In the genomic region with DNA sequence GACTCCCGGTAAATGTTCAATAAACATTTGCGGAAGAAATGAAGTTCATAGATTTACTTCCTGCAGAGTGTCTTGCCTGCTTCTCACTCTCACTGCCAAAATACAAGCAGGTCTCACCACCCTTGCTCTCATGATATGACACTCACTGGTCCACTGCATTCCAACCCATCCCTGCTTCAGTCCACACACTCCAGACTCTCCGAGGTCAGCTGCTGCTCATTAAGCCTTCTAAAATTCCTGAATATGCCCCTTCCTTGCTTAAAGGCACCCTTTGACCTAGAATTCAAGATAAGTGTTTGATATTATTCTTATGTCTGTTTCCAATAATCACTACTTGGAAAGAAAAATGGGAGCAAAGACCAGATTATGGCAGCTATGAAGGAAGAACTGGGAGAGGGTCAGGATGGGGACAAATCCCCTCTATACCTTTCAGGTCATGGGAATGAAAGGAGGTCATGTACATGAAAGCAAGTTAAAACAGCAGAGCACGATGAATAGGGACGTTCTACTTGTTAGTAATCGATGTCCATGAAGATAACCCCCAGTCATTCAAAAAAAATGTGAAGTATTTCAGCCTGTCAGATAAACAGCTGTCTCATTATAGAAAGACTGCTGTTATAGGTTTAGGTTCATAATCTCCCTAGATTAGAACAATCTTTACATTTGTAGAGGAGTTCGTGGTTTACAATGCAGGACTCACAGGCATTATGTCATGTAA, we compare ENCODE assay signal across 22 cellular contexts. TPM values are rescaled to one million over a fixed set of nuclear protein-coding genes. Genes with fewer than 3 reads are reported as not detected.
DNase-seq lines count a peak whose midpoint lies in the region; ATAC-seq and TF ChIP-seq lines count a peak whose summit lies in the region.
"Had no signal": no experiment of that assay in that cellular context is flagged by ENCODE, and none has a peak within 500 bp of the region (broad histone marks: within the 10 kb centered on the region; RNA-seq: fewer than 3 reads in every experiment).

No MANE protein-coding gene starts in this region.

- H3K36me3 ChIP-seq in ACC112 (ENCODE audit: insufficient read depth, low read length) (no peaks in the 10 kb centered on the region), IMR-90 (ENCODE audit: control insufficient read depth, insufficient read depth, low read length) (no peaks in the 10 kb centered on the region), brain microvascular endothelial cell (replicated peaks) (no peaks in the 10 kb centered on the region), liver (ENCODE audit: control insufficient read depth in 4 of 4, insufficient read depth in 3 of 4, low read depth in 1 of 4, low read length in 3 of 4) (no peaks in the 10 kb centered on the region), stomach (no peaks in the 10 kb centered on the region)
- H3K36me3 ChIP-seq: HAP-1, lower lobe of right lung, neural progenitor cell, sigmoid colon, vagina had no signal

- peak overlapping the region; percentile 99 for H3K4ac ChIP-seq in IMR-90 (ENCODE audit: low read depth, low read length)

- H3K14ac ChIP-seq in IMR-90 (replicated peaks; ENCODE audit: low read depth, low read length): peak overlapping the region; percentile 98

- peak overlapping the region; percentile 97 for H2BK20ac ChIP-seq in IMR-90 (ENCODE audit: low read depth, low read length)

- peak overlapping the region; percentile 85 for H3K56ac ChIP-seq in IMR-90 (ENCODE audit: extremely low read depth, insufficient read depth, low read length)

- H3K27ac ChIP-seq in ACC112 (ENCODE audit: low read depth, low read length) (peak overlapping the region; percentile 99), IMR-90 (ENCODE audit: insufficient read depth, low read length) (peak overlapping the region; percentile 98), brain microvascular endothelial cell (peak overlapping the region; percentile 97), liver (ENCODE audit: low read depth in 1 of 2, low read length in 2 of 2) (no peak overlapping the region), stomach (no peak overlapping the region)
- H3K27ac ChIP-seq: lower lobe of right lung, neural progenitor cell, sigmoid colon, vagina had no signal

- H3K9ac ChIP-seq in IMR-90 (ENCODE audit: low read depth, low read length) (peak overlapping the region; percentile 63), liver (ENCODE audit: low read depth in 1 of 2, low read length in 2 of 2) (no peak overlapping the region)
- H3K9ac ChIP-seq: neural progenitor cell had no signal

- in situ Hi-C loops in IMR-90 (cut with MboI; ENCODE audit: low sequenced_read_pairs): no loop called here
- in situ Hi-C loops in brain microvascular endothelial cell (cut with HindIII; ENCODE audit: low pct_ligation_motif_present, low sequenced_read_pairs): no loop called here

- POLR2A ChIA-PET in IMR-90 (lab: Charles Lee; ENCODE audit: unreplicated experiment): interaction anchor here (2.7 kb wide), 1 partner anchor 10 kb away, joined by 14 read pairs; a partner anchor contains a TSS

- dilution Hi-C loops in IMR-90 (cut with HindIII; ENCODE audit: low sequenced_read_pairs, unreplicated experiment): no loop called here

- H3K36me3 Mint-ChIP-seq in activated T-helper 17 cell treated with anti-CD3 and anti-CD28 coated beads, Interleukin-2, amount 50 U/mL, for 72 hours (ENCODE audit: low read depth): no peaks in the 10 kb centered on the region
- H3K36me3 Mint-ChIP-seq: neural progenitor cell had no signal

- peaks cover 24% of the 10 kb centered on the region for H3K9me1 ChIP-seq in IMR-90 (ENCODE audit: insufficient read depth, low read length)

- peak overlapping the region; percentile 97 for H3K18ac ChIP-seq in IMR-90 (ENCODE audit: low read depth, low read length)

- peak overlapping the region; percentile 95 for H2BK15ac ChIP-seq in IMR-90 (ENCODE audit: low read depth, low read length)

- no peaks in the 10 kb centered on the region for H3K79me2 ChIP-seq in ACC112 (ENCODE audit: control insufficient read depth, insufficient read depth, low read length, unreplicated experiment)

- WGBS in IMR-90 (ENCODE audit: extremely low coverage in 2 of 2, insufficient read length in 1 of 2), 2 experiments: no CpG with 5 or more reads among the region's 7 CpGs
- 62% methylated on average over 7 of the region's 7 CpGs for WGBS in liver
- WGBS in stomach, 5 donors: 51 to 61% (median 59%) methylated on average over 7 of the region's 7 CpGs

- intact Hi-C loops in IMR-90 (cut with micrococcal nuclease): no loop called here
- intact Hi-C loops in stomach (cut with DNase I; ENCODE audit: low total_unique reads): no loop called here

- H2AFZ ChIP-seq in ACC112 (ENCODE audit: low read length, unreplicated experiment): peak overlapping the region; percentile 42
- H2AFZ ChIP-seq in IMR-90 (replicated peaks; ENCODE audit: low read length, poor library complexity): no peak overlapping the region
- H2AFZ ChIP-seq: neural progenitor cell had no signal

- peak overlapping the region; percentile 70 for H2AK9ac ChIP-seq in IMR-90 (replicated peaks; ENCODE audit: low read depth, low read length, poor library complexity)

- H3K23ac ChIP-seq in IMR-90 (ENCODE audit: low read depth, low read length): peak overlapping the region; percentile 97

- CTCF ChIA-PET in IMR-90 (lab: Yijun Ruan, JAX): interaction anchor here (2.8 kb wide), 1 partner anchor 8 kb away, joined by 19 read pairs; no protein-coding TSS in a partner anchor

- peak overlapping the region; percentile 99 for H2AK5ac ChIP-seq in IMR-90 (ENCODE audit: low read depth, low read length)

- DNase-seq in IMR-90 (peak; percentile 71), brain microvascular endothelial cell (peak; percentile 61), T1000 (lab: John Stamatoyannopoulos, UW) (no peak), stomach (no peak)
- DNase-seq: activated CD4-positive, alpha-beta T cell treated with anti-CD3 and anti-CD28 coated beads for 48 hours; activated T-cell treated with anti-CD3 and anti-CD28 coated beads, Interleukin-2, amount 50 U/mL, for 1 hour; cerebellar nuclear complex; Karpas-422; lower lobe of right lung; NCI-H1694; NCI-H526 treated with DMSO at 0.1 percent for 48 hours; sigmoid colon; stimulated activated naive CD4-positive, alpha-beta T cell treated with Interleukin-2 at 50 U/mL for 16 hours; T-helper 17 cell had no signal

- H3K4me1 ChIP-seq in ACC112 (ENCODE audit: control insufficient read depth, insufficient read depth, low read length, unreplicated experiment) (peaks cover 69% of the 10 kb centered on the region), IMR-90 (ENCODE audit: control insufficient read depth, insufficient read depth, low read length) (peaks cover 32% of the 10 kb centered on the region), liver (ENCODE audit: control insufficient read depth in 4 of 4, insufficient read depth in 4 of 4, low read length in 3 of 4) (no peaks in the 10 kb centered on the region), stomach (peaks cover 0 to 8% (median 3%) of the 10 kb centered on the region in 4 donors)
- H3K4me1 ChIP-seq: HAP-1, lower lobe of right lung, vagina had no signal

- TF ChIP-seq POLR2A in IMR-90 (IDR thresholded peaks at IDR 0.05; ENCODE audit: low read depth, low read length) (no peak), stomach (IDR thresholded peaks at IDR 0.05) (no peak)

- BruUV-seq in IMR-90 (replicated peaks; lab: Mats Ljungman, UMichigan): no TSS peak

- H3K79me1 ChIP-seq in IMR-90 (ENCODE audit: low read depth in 1 of 2, low read length in 2 of 2): peaks cover 0 to 25% of the 10 kb centered on the region in 2 experiments; a peak in 3 of 4 replicates

- peak overlapping the region; percentile 93 for H4K91ac ChIP-seq in IMR-90 (ENCODE audit: insufficient read depth, low read depth, low read length)

- peak overlapping the region; percentile 82 to 93 for H4K8ac ChIP-seq in IMR-90 (ENCODE audit: low read depth in 2 of 2, low read length in 2 of 2)

- no peaks in the 10 kb centered on the region for H3K4me1 Mint-ChIP-seq in activated T-helper 17 cell treated with anti-CD3 and anti-CD28 coated beads, Interleukin-2, amount 50 U/mL, for 72 hours
- H3K4me1 Mint-ChIP-seq: T-helper 17 cell had no signal

- peaks cover under 1% of the 10 kb centered on the region for H3K9me3 Mint-ChIP-seq in activated T-helper 17 cell treated with anti-CD3 and anti-CD28 coated beads, Interleukin-2, amount 50 U/mL, for 72 hours

- no peak for ATAC-seq in IMR-90 (ENCODE audit: low read depth)
- no peak for ATAC-seq in activated T-helper 17 cell treated with anti-CD3 and anti-CD28 coated beads, Interleukin-2, amount 50 U/mL, for 72 hours (replicated peaks)
- ATAC-seq in GM21528 (IDR thresholded peaks at IDR 0.05; ENCODE audit: low FRiP score, unreplicated experiment): no peak
- ATAC-seq: lower lobe of right lung, T-helper 17 cell had no signal

- TF ChIP-seq CTCF in IMR-90 (conservative IDR thresholded peaks at IDR 0.05; ENCODE audit: low read depth, low read length) (no peak), brain microvascular endothelial cell (IDR thresholded peaks at IDR 0.05; ENCODE audit: low read depth, low read length, missing control alignments) (no peak), liver (IDR thresholded peaks at IDR 0.05; ENCODE audit: low read depth, low read length, missing input control) (no peak), stomach (IDR thresholded peaks at IDR 0.05) (no peak)

- H3K4me3 ChIP-seq in ACC112 (ENCODE audit: low read depth, low read length): peak overlapping the region; percentile 49; the same call in 1 of the 2 replicates
- H3K4me3 ChIP-seq in IMR-90 (ENCODE audit: insufficient read depth, low read depth, low read length): no peak overlapping the region
- no peak overlapping the region for H3K4me3 ChIP-seq in brain microvascular endothelial cell (ENCODE audit: low read depth, low read length)
- no peak overlapping the region for H3K4me3 ChIP-seq in liver (ENCODE audit: low read depth in 1 of 3, low read length in 3 of 3)
- no peak overlapping the region for H3K4me3 ChIP-seq in stomach
- H3K4me3 ChIP-seq: HAP-1, lower lobe of right lung, neural progenitor cell, sigmoid colon, vagina had no signal

- peak overlapping the region; percentile 99 for H2BK120ac ChIP-seq in IMR-90 (ENCODE audit: low read depth, low read length)

- peak overlapping the region; percentile 96 for H4K5ac ChIP-seq in IMR-90 (ENCODE audit: low read depth, low read length)

- no peak for TF ChIP-seq RAD21 in IMR-90 (IDR thresholded peaks at IDR 0.05; ENCODE audit: low read length)
- TF ChIP-seq RAD21 in liver (IDR thresholded peaks at IDR 0.05): no peak

- no peak for TF ChIP-seq EP300 in stomach (IDR thresholded peaks at IDR 0.05)

- H3K27me3 Mint-ChIP-seq in activated T-helper 17 cell treated with anti-CD3 and anti-CD28 coated beads, Interleukin-2, amount 50 U/mL, for 72 hours: peaks cover 14% of the 10 kb centered on the region

- H4K20me1 ChIP-seq in IMR-90 (ENCODE audit: insufficient read depth, low read length): no peaks in the 10 kb centered on the region

- H3K9me3 ChIP-seq in IMR-90 (ENCODE audit: control insufficient read depth, insufficient read depth, low read length) (peaks cover 1% of the 10 kb centered on the region; the same call in 1 of the 2 replicates), liver (ENCODE audit: control insufficient read depth in 4 of 4, low read length in 3 of 4) (peaks cover 0 to 5% (median 0%) of the 10 kb centered on the region in 4 donors), stomach (peaks cover 0 to 4% (median under 1%) of the 10 kb centered on the region in 4 donors)
- H3K9me3 ChIP-seq: HAP-1, lower lobe of right lung, vagina had no signal

- no peak overlapping the region for H3K27ac Mint-ChIP-seq in activated T-helper 17 cell treated with anti-CD3 and anti-CD28 coated beads, Interleukin-2, amount 50 U/mL, for 72 hours
- H3K27ac Mint-ChIP-seq: activated naive CD8-positive, alpha-beta T cell; neural progenitor cell; T-helper 17 cell had no signal

- no peak overlapping the region for H3K4me3 Mint-ChIP-seq in activated T-helper 17 cell treated with anti-CD3 and anti-CD28 coated beads, Interleukin-2, amount 50 U/mL, for 72 hours
- H3K4me3 Mint-ChIP-seq: activated naive CD8-positive, alpha-beta T cell; neural progenitor cell; T-helper 17 cell had no signal

- peak overlapping the region; percentile 98 for H2BK5ac ChIP-seq in IMR-90 (ENCODE audit: low read depth, low read length, poor library complexity, severe bottlenecking)

- H3K27me3 ChIP-seq in ACC112 (ENCODE audit: insufficient read depth, low read length): no peaks in the 10 kb centered on the region
- no peaks in the 10 kb centered on the region for H3K27me3 ChIP-seq in IMR-90 (ENCODE audit: control insufficient read depth, insufficient read depth, low read length)
- H3K27me3 ChIP-seq in brain microvascular endothelial cell (replicated peaks): no peaks in the 10 kb centered on the region
- peaks cover 0 to 3% (median 1%) of the 10 kb centered on the region in 4 donors for H3K27me3 ChIP-seq in liver (ENCODE audit: control insufficient read depth in 4 of 4, insufficient read depth in 4 of 4, low read length in 3 of 4)
- H3K27me3 ChIP-seq in stomach: no peaks in the 10 kb centered on the region
- H3K27me3 ChIP-seq: neural progenitor cell, sigmoid colon, vagina had no signal

- H3K4me2 ChIP-seq in IMR-90 (ENCODE audit: low read depth, low read length): peak overlapping the region; percentile 73
- H3K4me2 ChIP-seq: neural progenitor cell had no signal

RNA-seq across cellular contexts. Expression of a gene that starts 10.5 kb away (rescaled TPM):
- total RNA-seq in IMR-90 (2012; rRNA removed): 101 and 102 TPM in 2 replicates
- 278 and 303 TPM in 2 replicates for polyA plus RNA-seq in IMR-90 (2012; rRNA removed)
- polyA plus RNA-seq in IMR-90 (2012; cell fraction: cytosol; rRNA removed): 237 and 279 TPM in 2 replicates
- 363 and 859 TPM in 2 replicates for polyA plus RNA-seq in IMR-90 (2012; cell fraction: nucleus; rRNA removed; ENCODE audit: low replicate concordance)
- 10 to 100 TPM; 15.4 to 23.3 TPM for total RNA-seq in liver
- polyA plus RNA-seq in liver: 1 to 10 TPM; 2.3 to 4.7 TPM
- total RNA-seq in activated T-helper 17 cell treated with anti-CD3 and anti-CD28 coated beads, Interleukin-2, amount 50 U/mL, for 72 hours: under 1 TPM in 1 of 2 donors, not detected in 1; 0.13 TPM
- total RNA-seq in stomach: 10 to 100 TPM in 4 of 5 donors, 1 to 10 TPM in 1; 8.0 to 67.0 (median 31.9) TPM
- 1 to 10 TPM; 1.7 to 4.7 (median 2.3) TPM for polyA plus RNA-seq in stomach

Comparison
In these comparisons a context has a peak if more than half of its experiments do, and no peak if none do; other contexts are left out.
1. H3K27ac ChIP-seq: peak in ACC112 (single experiment), IMR-90 (single experiment) and brain microvascular endothelial cell (single experiment); none in liver (0 of 2) and stomach (0 of 5).
2. DNase-seq: peak in IMR-90 (single experiment) and brain microvascular endothelial cell (single experiment); none in T1000 (single experiment) and stomach (single experiment).
3. RNA of a gene that starts 10.5 kb away (total RNA-seq): 101 to 102 TPM in IMR-90, 8.0 to 67.0 TPM in stomach and 15.4 to 23.3 TPM in liver; 0.13 TPM in activated T-helper 17 cell treated with anti-CD3 and anti-CD28 coated beads, Interleukin-2, amount 50 U/mL, for 72 hours; every median in the first group is over 4 times any median in the second.